ENCODE assay signal across 8 cellular contexts in genomic region chr17:73369817-73370490, GRCh38. TPM values are rescaled to one million over a fixed set of nuclear protein-coding genes. Genes with fewer than 3 reads are reported as not detected.
DNase-seq lines count a peak whose midpoint lies in the region; ATAC-seq, FAIRE-seq and TF ChIP-seq lines count a peak whose summit lies in the region.
"Not testable (repeated sequence)": the region's sequence is repeated elsewhere in the genome, so short reads cannot be mapped to it uniquely, and the experiment has no call there.

No MANE protein-coding gene starts in this region.

- TF ChIP-seq EP300 in K562 (IDR thresholded peaks at IDR 0.05; ENCODE audit: low read length): not testable (repeated sequence)

- in situ Hi-C loops in K562 (cut with MboI): loop anchor here (5.0 to 10.0 kb wide), 3 partner anchors 113 to 815 kb away; no protein-coding TSS in a partner anchor

- not testable (repeated sequence) for H3K4me3 ChIP-seq in K562; right cardiac atrium (ENCODE audit: low read length)

- not testable (repeated sequence) for H3K27ac ChIP-seq in K562 (ENCODE audit: extremely low read depth, low read depth, low read length); right cardiac atrium (ENCODE audit: low read length)

- TF ChIP-seq CTCF in WTC11 (IDR thresholded peaks at IDR 0.05): peak; percentile 99
- TF ChIP-seq CTCF in K562 (IDR thresholded peaks at IDR 0.05 in 2 of 3, conservative IDR thresholded peaks at IDR 0.05 in 1 of 3; ENCODE audit: insufficient read depth in 2 of 3, low read depth in 1 of 3, low read length in 3 of 3): peak; percentile 85 to 95 (median 90)

- not testable (repeated sequence) for H3K36me3 Mint-ChIP-seq in WTC11

- not testable (repeated sequence) for TF ChIP-seq POLR2A in K562 (conservative IDR thresholded peaks at IDR 0.05)

- peaks cover 2 to 13% of the 10 kb centered on the region in 2 experiments; a peak in 3 of 5 replicates for H3K4me1 ChIP-seq in K562 (replicated peaks in 1 of 2; ENCODE audit: control insufficient read depth in 2 of 2, insufficient read depth in 2 of 2, low read length in 2 of 2)
- not testable (repeated sequence) for H3K4me1 ChIP-seq in right cardiac atrium (ENCODE audit: control insufficient read depth, insufficient read depth, low read length)

- not testable (repeated sequence) for H3K4me3 Mint-ChIP-seq in WTC11

- POLR2A ChIA-PET in WTC11 (lab: Charles Lee) (interaction anchor here (1.0 to 1.7 kb wide), 4 partner anchors 21 to 108 kb away, joined by 3 to 4 read pairs (median 3); partner anchors contain the start of gene CPSF4L), K562 (lab: Yijun Ruan, JAX) (interaction anchor here (0.6 to 1.3 kb wide), 6 partner anchors 17 to 582 kb away, joined by 3 to 5 read pairs (median 3); no protein-coding TSS in a partner anchor)

- H3K27me3 ChIP-seq in K562 (ENCODE audit: control insufficient read depth in 2 of 2, insufficient read depth in 2 of 2, low read length in 2 of 2): peaks cover 25 to 39% of the 10 kb centered on the region in 2 experiments
- H3K27me3 ChIP-seq in right cardiac atrium (ENCODE audit: control insufficient read depth, insufficient read depth): not testable (repeated sequence)

- not testable (repeated sequence) for H3K9me1 ChIP-seq in K562 (ENCODE audit: control insufficient read depth, insufficient read depth, low read length)

- H3K27ac Mint-ChIP-seq in WTC11: not testable (repeated sequence)

- not testable (repeated sequence) for H3K4me2 ChIP-seq in K562 (ENCODE audit: insufficient read depth, low read length)

- H3K79me2 ChIP-seq in K562 (ENCODE audit: control insufficient read depth, insufficient read depth, low read length): not testable (repeated sequence)

- DNase-seq in GM03348 (ENCODE audit: low spot score) (peak; percentile 91), NCI-H510A (lab: John Stamatoyannopoulos, UW) (peak; percentile 41), WTC11 (ENCODE audit: low spot score) (peak; percentile 88), K562 (ENCODE audit: extremely low read depth in 1 of 4, low spot score in 3 of 4) (peak; percentile 83 to 84 (median 84)), right cardiac atrium (peak; percentile 86 to 94 (median 93)), putamen (ENCODE audit: low spot score) (peak; percentile 72), ureter (ENCODE audit: low spot score) (peak; percentile 91)

- H3K27me3 Mint-ChIP-seq in WTC11 (ENCODE audit: low read depth): not testable (repeated sequence)

- not testable (repeated sequence) for H3K36me3 ChIP-seq in K562 (ENCODE audit: control insufficient read depth, insufficient read depth, low read length)

- CTCF ChIA-PET in WTC11 (lab: Charles Lee): interaction anchor here (0.6 to 4.6 kb wide), 65 partner anchors 9 to 645 kb away, joined by 3 to 143 read pairs (median 6); partner anchors contain the start of genes CDC42EP4, CPSF4L and SSTR2
- CTCF ChIA-PET in K562 (lab: Yijun Ruan, JAX; ENCODE audit: low intra/inter-chr PET ratio): interaction anchor here (0.6 to 2.9 kb wide), 7 partner anchors 37 to 644 kb away, joined by 4 to 72 read pairs (median 14); partner anchors contain the start of genes CDC42EP4 and COG1

- peak; percentile 66 for ATAC-seq in HG03442 (IDR thresholded peaks at IDR 0.05; ENCODE audit: unreplicated experiment)
- ATAC-seq in WTC11: peak; percentile 86
- peak; percentile 91 for ATAC-seq in K562
- peak; percentile 81 to 85 for ATAC-seq in right cardiac atrium

- peak; percentile 99 for FAIRE-seq in K562 (lab: Jason Lieb, UNC)

- peak; percentile 98 to 99 for TF ChIP-seq RAD21 in K562 (CRISPR knock-in tag; conservative IDR thresholded peaks at IDR 0.05 in 1 of 2, IDR thresholded peaks at IDR 0.05 in 1 of 2)

- not testable (repeated sequence) for H3K9me3 ChIP-seq in K562 (replicated peaks; ENCODE audit: control insufficient read depth, insufficient read depth, low read depth, low read length); right cardiac atrium (ENCODE audit: control insufficient read depth, low read length)

- peaks cover 21% of the 10 kb centered on the region for H3K4me1 Mint-ChIP-seq in WTC11

- not testable (repeated sequence) for H4K20me1 ChIP-seq in K562 (replicated peaks; ENCODE audit: control insufficient read depth, insufficient read depth, low read length)

- not testable (repeated sequence) for H3K9ac ChIP-seq in K562 (ENCODE audit: insufficient read depth in 1 of 2, low read depth in 2 of 2, low read length in 2 of 2)

- H3K9me3 Mint-ChIP-seq in WTC11: not testable (repeated sequence)

- 32% methylated on average over 13 of the region's 14 CpGs for WGBS in K562 (ENCODE audit: insufficient coverage, low coverage, missing lambda C conversion rate)
- 35% methylated on average over 14 of the region's 14 CpGs for WGBS in right cardiac atrium

- H2AFZ ChIP-seq in K562 (ENCODE audit: low read depth, low read length): not testable (repeated sequence)

- not testable (repeated sequence) for BruUV-seq in K562 (replicated peaks; lab: Mats Ljungman, UMichigan)

- intact Hi-C loops in K562 (cut with micrococcal nuclease) (loop anchor here (1.0 to 10.0 kb wide), 6 partner anchors 59 to 805 kb away; partner anchors contain the start of gene COG1), right cardiac atrium (cut with DNase I) (loop anchor here (1.0 to 10.0 kb wide), 6 partner anchors 55 to 117 kb away; partner anchors contain the start of gene CDC42EP4 (in 3 of the 4))

TF ChIP-seq in WTC11, 78 proteins besides CTCF, POLR2A, EP300 and RAD21:
- TF ChIP-seq RELA (CRISPR knock-in tag; IDR thresholded peaks at IDR 0.05; ENCODE audit: borderline replicate concordance): 0 out of 2 replicates have a peak, but pooled peaks have one; percentile 31

TF ChIP-seq in K562, 482 proteins besides CTCF, POLR2A, EP300 and RAD21 (continues in another document):
- TF ChIP-seq BHLHE40 (IDR thresholded peaks at IDR 0.05; ENCODE audit: low read length) (peak; percentile 58; the same call in 1 of the 2 replicates), CBFA2T3 (IDR thresholded peaks at IDR 0.05) (0 out of 2 replicates have a peak, but pooled peaks have one; percentile 13), SMC3 (conservative IDR thresholded peaks at IDR 0.05; ENCODE audit: insufficient read depth, low read depth, low read length) (peak; percentile 99), E2F6 (IDR thresholded peaks at IDR 0.05; ENCODE audit: borderline replicate concordance in 1 of 2, extremely low read depth in 1 of 2, insufficient read depth in 1 of 2, insufficient read length in 1 of 2, low read depth in 1 of 2, low read length in 1 of 2, poor library complexity in 1 of 2, severe bottlenecking in 1 of 2) (peak in 1 of 2 experiments; percentile 54), DACH1 (IDR thresholded peaks at IDR 0.05; ENCODE audit: partially characterized antibody) (peak; percentile 78), ZNF24 (IDR thresholded peaks at IDR 0.05) (0 out of 2 replicates have a peak, but pooled peaks have one; percentile 21), HMBOX1 (IDR thresholded peaks at IDR 0.05) (peak; percentile 72; the same call in 1 of the 2 replicates), STAG1 (CRISPR knock-in tag; IDR thresholded peaks at IDR 0.05; ENCODE audit: borderline replicate concordance) (peak; percentile 77; the same call in 1 of the 2 replicates), ATF7 (IDR thresholded peaks at IDR 0.05) (peak; percentile 31; the same call in 1 of the 2 replicates), MAX (CRISPR knock-in tag; IDR thresholded peaks at IDR 0.05) (peak; percentile 58; the same call in 1 of the 2 replicates)

RNA-seq across cellular contexts. Expression of gene CDC42EP4, which starts 58.2 kb away (rescaled TPM):
- total RNA-seq in WTC11 (2021): 17.0 to 18.8 TPM (median 18.4 TPM) in 3 replicates
- total RNA-seq in K562 (2011; cell fraction: chromatin; rRNA removed; ENCODE audit: low replicate concordance): 19.6 and 53.2 TPM in 2 replicates
- 40.4 and 45.0 TPM in 2 replicates for total RNA-seq in K562 (2011; cell fraction: nucleolus; rRNA removed)
- 28.5 and 29.0 TPM in 2 replicates for total RNA-seq in K562 (2011; cell fraction: nucleoplasm; rRNA removed)
- 16.1 and 19.9 TPM in 2 replicates for total RNA-seq in K562 (2014; rRNA removed)
- 7.4 and 8.0 TPM in 2 replicates for total RNA-seq in K562 (2014; rRNA removed; fragmentation: Illumina TruSeq; extraction: Trizol)
- 15.9 TPM in 2 replicates for total RNA-seq in K562 (2015; rRNA removed; fragmentation: Illumina TruSeq; extraction: Trizol)
- 20.4 and 20.8 TPM in 2 replicates for total RNA-seq in K562 (2021)
- 8.8 and 12.3 TPM in 2 replicates for polyA plus RNA-seq in K562 (2011; rRNA removed)
- polyA plus RNA-seq in K562 (2011; cell fraction: cytosol; rRNA removed): 9.2 and 35.2 TPM in 2 replicates
- polyA plus RNA-seq in K562 (2011; cell fraction: nucleus; rRNA removed): 9.0 and 12.0 TPM in 2 replicates
- polyA plus RNA-seq in K562 (2012): 19.2 and 20.7 TPM in 2 replicates
- polyA plus RNA-seq in K562 (2014; fragmentation: Illumina TruSeq; extraction: Trizol): 10.2 and 15.3 TPM in 2 replicates
- polyA plus RNA-seq in K562 (2014; fragmentation: Nextera tagmentation; extraction: Ambion mirVana): 1 to 10 TPM in 1 of 2 experiments, under 1 TPM in 1; 0.65 to 1.1 TPM
- 13.3 and 13.4 TPM in 2 replicates for polyA plus RNA-seq in K562 (2014; rRNA removed)
- polyA minus RNA-seq in K562 (2011; rRNA and poly(A)+ RNA removed): 7.4 and 13.8 TPM in 2 replicates
- 14.7 and 19.6 TPM in 2 replicates for polyA minus RNA-seq in K562 (2011; cell fraction: cytosol; rRNA and poly(A)+ RNA removed)
- polyA minus RNA-seq in K562 (2011; cell fraction: nucleus; rRNA and poly(A)+ RNA removed): 19.3 and 19.4 TPM in 2 replicates
- 10 to 100 TPM; 28.1 to 47.1 (median 38.4) TPM for total RNA-seq in right cardiac atrium
- 31.9 TPM for polyA plus RNA-seq in right cardiac atrium
- 70.8 TPM for total RNA-seq in ureter

Comparison
In these comparisons a context has a peak if more than half of its experiments do, and no peak if none do; other contexts are left out.
1. DNase-seq: peak in every context shown above with its lines; median percentile 93 in right cardiac atrium; 91 in GM03348; 91 in ureter; 88 in WTC11; 84 in K562; 72 in putamen; 41 in NCI-H510A.